In the genomic region with DNA sequence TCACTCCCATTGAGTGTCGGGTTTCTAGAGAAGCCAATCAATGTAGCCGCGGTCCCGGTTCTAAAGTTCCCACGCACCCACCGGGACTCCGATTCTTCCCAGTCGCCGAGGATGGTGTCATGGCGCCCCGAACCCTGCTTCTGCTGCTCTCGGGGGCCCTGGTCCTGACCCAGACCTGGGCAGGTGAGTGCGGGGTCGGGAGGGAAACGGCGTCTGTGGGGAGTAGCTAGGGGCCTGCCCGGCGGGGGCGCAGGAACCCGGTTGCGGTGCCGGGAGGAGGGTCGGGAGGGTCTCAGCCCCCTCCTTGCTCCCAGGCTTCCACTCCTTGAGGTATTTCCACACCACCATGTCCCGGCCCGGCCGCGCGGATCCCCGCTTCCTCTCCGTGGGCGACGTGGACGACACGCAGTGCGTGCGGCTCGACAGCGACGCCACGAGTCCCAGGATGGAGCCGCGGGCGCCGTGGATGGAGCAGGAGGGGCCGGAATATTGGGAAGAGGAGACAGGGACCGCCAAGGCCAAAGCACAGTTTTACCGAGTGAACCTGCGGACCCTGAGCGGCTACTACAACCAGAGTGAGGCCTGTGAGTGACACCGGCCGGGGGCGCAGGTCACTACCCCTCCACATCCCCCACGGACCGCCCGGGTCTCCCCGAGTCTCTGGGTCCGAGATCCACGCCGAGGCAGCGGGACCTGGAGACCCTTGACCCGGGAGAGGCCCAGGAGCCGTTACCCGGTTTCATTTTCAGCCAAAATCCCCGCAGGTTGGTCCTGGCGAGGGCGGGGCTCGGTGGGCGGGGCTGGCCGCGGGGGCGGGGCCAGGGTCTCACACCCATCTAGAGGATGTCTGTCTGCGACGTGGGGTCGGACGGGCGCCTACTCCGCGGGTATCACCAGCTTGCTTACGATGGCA, we compare ENCODE assay signal across 8 cellular contexts. TPM values are rescaled to one million over a fixed set of nuclear protein-coding genes. Genes with fewer than 3 reads are reported as not detected.
DNase-seq lines count a peak whose midpoint lies in the region; FAIRE-seq and TF ChIP-seq lines count a peak whose summit lies in the region.

No MANE protein-coding gene starts in this region.

- H3K27ac ChIP-seq in A673 (ENCODE audit: low read depth, low read length, poor library complexity, severe bottlenecking) (no peak overlapping the region), mucosa of rectum (ENCODE audit: low read depth in 2 of 2, low read length in 2 of 2) (no peak overlapping the region)

- H3K4me3 ChIP-seq in A673 (ENCODE audit: low read depth, low read length, poor library complexity, severe bottlenecking) (peak overlapping the region; percentile 46), epithelial cell of esophagus (ENCODE audit: low read length) (peak overlapping the region; percentile 77), mucosa of rectum (ENCODE audit: low read length in 2 of 2) (peak overlapping the region; percentile 67 to 85)

- peaks cover 18% of the 10 kb centered on the region for H3K27me3 Mint-ChIP-seq in HFFc6 (ENCODE audit: insufficient read depth)

- no peak overlapping the region for H3K27ac Mint-ChIP-seq in HFFc6

- H3K4me1 ChIP-seq in A673 (ENCODE audit: insufficient read depth, low read length, poor library complexity, severe bottlenecking) (peaks cover 7% of the 10 kb centered on the region), mucosa of rectum (ENCODE audit: control insufficient read depth in 2 of 2, insufficient read depth in 2 of 2, low read length in 2 of 2) (no peaks in the 10 kb centered on the region)

- H3K9me3 ChIP-seq in A673 (ENCODE audit: low read depth, low read length, poor library complexity, severe bottlenecking) (no peaks in the 10 kb centered on the region), mucosa of rectum (ENCODE audit: control insufficient read depth in 2 of 2, low read length in 2 of 2) (no peaks in the 10 kb centered on the region)

- FAIRE-seq in D721Med (lab: Jason Lieb, UNC) = no peak

- peaks cover 41% of the 10 kb centered on the region for H3K27me3 ChIP-seq in A673 (replicated peaks; ENCODE audit: insufficient read depth, low read depth, low read length, poor library complexity)
- peaks cover 6 to 21% of the 10 kb centered on the region in 2 donors for H3K27me3 ChIP-seq in mucosa of rectum (ENCODE audit: control insufficient read depth in 2 of 2, insufficient read depth in 2 of 2, low read length in 2 of 2)

- intact Hi-C loops in A673 (cut with micrococcal nuclease; ENCODE audit: unreplicated experiment) = no loop called here

- POLR2A ChIA-PET in A673 (lab: Charles Lee; ENCODE audit: low non-redundant PET) = no interaction called here

- no peaks in the 10 kb centered on the region for H3K36me3 Mint-ChIP-seq in HFFc6 (ENCODE audit: low read depth)

- peaks cover 27% of the 10 kb centered on the region for H3K4me1 Mint-ChIP-seq in HFFc6 (ENCODE audit: low read depth)

- CTCF ChIA-PET in A673 (lab: Charles Lee) = no interaction called here

- peak; percentile 60 for TF ChIP-seq CTCF in A673 (conservative IDR thresholded peaks at IDR 0.05; ENCODE audit: low read depth, low read length)
- peak; percentile 62 for TF ChIP-seq CTCF in HFFc6 (IDR thresholded peaks at IDR 0.05)
- peak; percentile 61 for TF ChIP-seq CTCF in epithelial cell of esophagus (IDR thresholded peaks at IDR 0.05; ENCODE audit: insufficient read depth, low read depth, low read length, missing control alignments)
- TF ChIP-seq CTCF in D721Med (IDR thresholded peaks at IDR 0.05; ENCODE audit: insufficient read depth, missing control alignments) = no peak

- peak overlapping the region; percentile 73 for H3K4me3 Mint-ChIP-seq in HFFc6

- H3K9ac ChIP-seq in mucosa of rectum (ENCODE audit: low read depth in 1 of 2, low read length in 2 of 2) = peak overlapping the region; percentile 32 to 67

- H3K9me3 Mint-ChIP-seq in HFFc6 = peaks cover 4% of the 10 kb centered on the region; the same call in 1 of the 2 replicates

- peak; percentile 24 for DNase-seq in A673 (ENCODE audit: low spot score)
- DNase-seq in HFFc6 = no peak
- peak; percentile 12 for DNase-seq in activated CD8-positive, alpha-beta memory T cell treated with anti-CD3 and anti-CD28 coated beads, Interleukin-2, amount 50 U/mL, for 24 hours (ENCODE audit: extremely low read depth)
- DNase-seq in epithelial cell of esophagus (ENCODE audit: low read depth) = peak; percentile 56
- DNase-seq in stimulated activated CD8-positive, alpha-beta memory T cell treated with anti-CD3 and anti-CD28 coated beads, Interleukin-4, amount 100 ng/mL, for 24 hours (ENCODE audit: low read depth) = peak; percentile 60
- DNase-seq in D721Med (ENCODE audit: insufficient read length, low spot score) = no peak
- no peak for DNase-seq in NCI-H1417 (lab: John Stamatoyannopoulos, UW)

- H3K36me3 ChIP-seq in A673 (ENCODE audit: insufficient read depth, low read length, poor library complexity, severe bottlenecking) = no peaks in the 10 kb centered on the region
- no peaks in the 10 kb centered on the region for H3K36me3 ChIP-seq in mucosa of rectum (ENCODE audit: control insufficient read depth in 2 of 2, insufficient read depth in 2 of 2, low read length in 2 of 2)

- no TSS peak for BruUV-seq in A673 (replicated peaks; lab: Mats Ljungman, UMichigan)

RNA-seq across cellular contexts. Expression of a gene that starts 35.2 kb away (rescaled TPM):
- not detected in 2 replicates for total RNA-seq in A673 (2021)
- under 1 TPM in 4 of 6 experiments, not detected in 2; 0.16 to 0.48 (median 0.24) TPM for total RNA-seq in HFFc6 (2021; fragmentation: NEBNext Ultra II Directional; extraction: Animal tissue kit (Norgen Biotek cat#: 25700))

Comparison
In these comparisons a context has a peak if more than half of its experiments do, and no peak if none do; other contexts are left out.
1. DNase-seq: peak in A673 (single experiment), activated CD8-positive, alpha-beta memory T cell treated with anti-CD3 and anti-CD28 coated beads, Interleukin-2, amount 50 U/mL, for 24 hours (single experiment), epithelial cell of esophagus (single experiment) and stimulated activated CD8-positive, alpha-beta memory T cell treated with anti-CD3 and anti-CD28 coated beads, Interleukin-4, amount 100 ng/mL, for 24 hours (single experiment); none in HFFc6 (single experiment), D721Med (single experiment) and NCI-H1417 (0 of 3).
2. Peak in every context shown above with its lines, with median percentiles within 50 percentile points of each other: H3K4me3 ChIP-seq.